Comparison of ENCODE assay signal across 20 cellular contexts in genomic region chr3:195453236-195453635, GRCh38. TPM values are rescaled to one million over a fixed set of nuclear protein-coding genes. Genes with fewer than 3 reads are reported as not detected.
DNase-seq lines count a peak whose midpoint lies in the region; ATAC-seq and TF ChIP-seq lines count a peak whose summit lies in the region.
"Had no signal": no experiment of that assay in that cellular context is flagged by ENCODE, and none has a peak within 500 bp of the region (broad histone marks: within the 10 kb centered on the region; RNA-seq: fewer than 3 reads in every experiment).

No MANE protein-coding gene starts in this region.

- H3K27ac Mint-ChIP-seq in activated CD4-positive, alpha-beta T cell treated with anti-CD3 and anti-CD28 coated beads for 36 hours, result no peak overlapping the region
- H3K27ac Mint-ChIP-seq: HFFc6 had no signal

- TF ChIP-seq CTCF in PC-3 (conservative IDR thresholded peaks at IDR 0.05; ENCODE audit: low read depth, low read length) (no peak), mucosa of descending colon (IDR thresholded peaks at IDR 0.05) (no peak)

- intact Hi-C loops in activated CD4-positive, alpha-beta T cell treated with anti-CD3 and anti-CD28 coated beads for 36 hours (cut with DNase I, micrococcal nuclease), result no loop called here
- intact Hi-C loops in PC-3 (cut with micrococcal nuclease) (no loop called here), mucosa of descending colon (cut with DNase I, micrococcal nuclease) (no loop called here), aorta (cut with DNase I) (no loop called here)

- ATAC-seq in activated CD4-positive, alpha-beta T cell treated with anti-CD3 and anti-CD28 coated beads for 36 hours, result peak; percentile 42
- no peak; the same call in 1 of the 2 replicates for ATAC-seq in PC-3
- ATAC-seq in mucosa of descending colon, result peak; percentile 85
- no peak for ATAC-seq in aorta (ENCODE audit: low FRiP score)
- ATAC-seq: HepG2 had no signal

- no peaks in the 10 kb centered on the region for H4K20me1 ChIP-seq in PC-3 (ENCODE audit: low read length)

- peaks cover 12% of the 10 kb centered on the region for H3K4me1 Mint-ChIP-seq in activated CD4-positive, alpha-beta T cell treated with anti-CD3 and anti-CD28 coated beads for 36 hours

- no peak overlapping the region for H2AFZ ChIP-seq in PC-3 (ENCODE audit: low read length)

- H3K4me3 Mint-ChIP-seq in activated CD4-positive, alpha-beta T cell treated with anti-CD3 and anti-CD28 coated beads for 36 hours, result no peak overlapping the region
- H3K4me3 Mint-ChIP-seq: CD4-positive, alpha-beta memory T cell; HFFc6 had no signal

- peaks cover 5% of the 10 kb centered on the region for H3K9me3 Mint-ChIP-seq in activated CD4-positive, alpha-beta T cell treated with anti-CD3 and anti-CD28 coated beads for 36 hours (ENCODE audit: low read depth)
- H3K9me3 Mint-ChIP-seq: HFFc6 had no signal

- no peaks in the 10 kb centered on the region for H3K9me3 ChIP-seq in PC-3 (ENCODE audit: low read length)
- no peaks in the 10 kb centered on the region for H3K9me3 ChIP-seq in mucosa of descending colon
- no peaks in the 10 kb centered on the region for H3K9me3 ChIP-seq in aorta (ENCODE audit: control insufficient read depth, low read length)

- 0 out of 2 replicates have a peak, but pooled peaks cover 6% of the 10 kb centered on the region for H3K4me1 ChIP-seq in PC-3 (ENCODE audit: insufficient read depth, low read length)
- H3K4me1 ChIP-seq in mucosa of descending colon (ENCODE audit: low read depth), result peaks cover 11% of the 10 kb centered on the region
- H3K4me1 ChIP-seq in aorta (ENCODE audit: control insufficient read depth in 1 of 2, insufficient read depth in 2 of 2, low read length in 2 of 2), result no peaks in the 10 kb centered on the region

- H3K36me3 ChIP-seq in PC-3 (ENCODE audit: low read depth, low read length) (no peaks in the 10 kb centered on the region), mucosa of descending colon (ENCODE audit: low read depth) (no peaks in the 10 kb centered on the region), aorta (ENCODE audit: control insufficient read depth in 1 of 2, insufficient read depth in 2 of 2, low read length in 1 of 2) (no peaks in the 10 kb centered on the region)

- H3K27ac ChIP-seq in PC-3 (ENCODE audit: low read length) (no peak overlapping the region), aorta (ENCODE audit: low read depth in 1 of 2, low read length in 2 of 2) (no peak overlapping the region)
- H3K27ac ChIP-seq: RWPE1 had no signal

- no peak overlapping the region for H3K9ac ChIP-seq in PC-3 (ENCODE audit: low read length)

- no peaks in the 10 kb centered on the region for H3K27me3 Mint-ChIP-seq in activated CD4-positive, alpha-beta T cell treated with anti-CD3 and anti-CD28 coated beads for 36 hours

- no peak overlapping the region for H3K4me3 ChIP-seq in PC-3 (ENCODE audit: low read length)
- H3K4me3 ChIP-seq in mucosa of descending colon, result no peak overlapping the region
- no peak overlapping the region for H3K4me3 ChIP-seq in aorta (ENCODE audit: low read length in 2 of 2)

- no peaks in the 10 kb centered on the region for H3K9me2 ChIP-seq in PC-3 (replicated peaks; ENCODE audit: low read length)

- no peaks in the 10 kb centered on the region for H3K79me2 ChIP-seq in PC-3 (ENCODE audit: low read length)

- no peak overlapping the region for H3K4me2 ChIP-seq in PC-3 (ENCODE audit: low read length)

- H3K27me3 ChIP-seq in PC-3 (ENCODE audit: low read length) (no peaks in the 10 kb centered on the region), aorta (ENCODE audit: control insufficient read depth in 1 of 2, insufficient read depth in 2 of 2, low read length in 1 of 2) (no peaks in the 10 kb centered on the region)

- peaks cover 1% of the 10 kb centered on the region for H3K36me3 Mint-ChIP-seq in activated CD4-positive, alpha-beta T cell treated with anti-CD3 and anti-CD28 coated beads for 36 hours (ENCODE audit: low read depth)

- POLR2A ChIA-PET in activated CD4-positive, alpha-beta T cell treated with anti-CD3 and anti-CD28 coated beads for 36 hours (lab: Charles Lee), result no interaction called here
- POLR2A ChIA-PET in PC-3 (lab: Charles Lee; ENCODE audit: unreplicated experiment), result no interaction called here

- no peaks in the 10 kb centered on the region for H3F3A ChIP-seq in PC-3 (ENCODE audit: low read length, unreplicated experiment)

- 92 to 97% methylated on average over 3 of the region's 3 CpGs for WGBS in aorta, 2 donors

- CTCF ChIA-PET in activated CD4-positive, alpha-beta T cell treated with anti-CD3 and anti-CD28 coated beads for 36 hours (lab: Charles Lee), result interaction anchor here (0.6 kb wide), 1 partner anchor 1162 kb away, joined by 3 read pairs; no protein-coding TSS in a partner anchor
- CTCF ChIA-PET in PC-3 (lab: Charles Lee), result no interaction called here

- no TSS peak for BruUV-seq in PC-3 (replicated peaks; lab: Mats Ljungman, UMichigan)

- DNase-seq in activated CD4-positive, alpha-beta T cell treated with anti-CD3 and anti-CD28 coated beads for 36 hours, result no peak
- DNase-seq in activated CD4-positive, alpha-beta T cell treated with anti-CD3 and anti-CD28 coated beads, Interleukin-2, amount 50 U/mL, for 48 hours, result no peak
- peak; percentile 2 for DNase-seq in COLO668 (lab: John Stamatoyannopoulos, UW; ENCODE audit: unreplicated experiment)
- DNase-seq in PC-3, result peak; percentile 23
- no peak for DNase-seq in mucosa of descending colon
- DNase-seq in AML-193 (lab: John Stamatoyannopoulos, UW), result no peak
- DNase-seq in NCI-H2171 treated with DMSO at 0.1 percent for 48 hours (lab: John Stamatoyannopoulos, UW), result no peak
- no peak for DNase-seq in aorta
- DNase-seq: Calu3; CD4-positive, alpha-beta memory T cell; GF-D8; H7; HFFc6; Kasumi-1; MM.1S; NCI-H2029 treated with DMSO at 0.1 percent for 48 hours; NCI-H2171; NCI-H446 treated with DMSO at 0.1 percent for 48 hours had no signal

RNA-seq across cellular contexts. Expression of gene ACAP2, which starts 10.4 kb away (rescaled TPM):
- 10 to 100 TPM; 43.7 to 51.9 TPM for total RNA-seq in activated CD4-positive, alpha-beta T cell treated with anti-CD3 and anti-CD28 coated beads for 36 hours
- total RNA-seq in PC-3 (2014; rRNA removed), result 27.0 and 33.5 TPM in 2 replicates
- 10 to 100 TPM; 55.2 to 69.2 (median 69.2) TPM for total RNA-seq in mucosa of descending colon
- total RNA-seq in aorta, result 10 to 100 TPM; 38.7 to 70.3 TPM
- polyA plus RNA-seq in aorta, result 1 to 10 TPM; 6.5 to 9.9 TPM

Comparison
In these comparisons a context has a peak if more than half of its experiments do, and no peak if none do; other contexts are left out.
1. ATAC-seq: peak in activated CD4-positive, alpha-beta T cell treated with anti-CD3 and anti-CD28 coated beads for 36 hours (single experiment) and mucosa of descending colon (single experiment); none in PC-3 (single experiment) and aorta (single experiment).
2. DNase-seq: peak in COLO668 (single experiment) and PC-3 (single experiment); none in activated CD4-positive, alpha-beta T cell treated with anti-CD3 and anti-CD28 coated beads for 36 hours (single experiment), activated CD4-positive, alpha-beta T cell treated with anti-CD3 and anti-CD28 coated beads, Interleukin-2, amount 50 U/mL, for 48 hours (0 of 2), mucosa of descending colon (0 of 3), AML-193 (0 of 2), NCI-H2171 treated with DMSO at 0.1 percent for 48 hours (single experiment) and aorta (0 of 2).